ENCODE assay signal across 1 cellular context in the genomic region with DNA sequence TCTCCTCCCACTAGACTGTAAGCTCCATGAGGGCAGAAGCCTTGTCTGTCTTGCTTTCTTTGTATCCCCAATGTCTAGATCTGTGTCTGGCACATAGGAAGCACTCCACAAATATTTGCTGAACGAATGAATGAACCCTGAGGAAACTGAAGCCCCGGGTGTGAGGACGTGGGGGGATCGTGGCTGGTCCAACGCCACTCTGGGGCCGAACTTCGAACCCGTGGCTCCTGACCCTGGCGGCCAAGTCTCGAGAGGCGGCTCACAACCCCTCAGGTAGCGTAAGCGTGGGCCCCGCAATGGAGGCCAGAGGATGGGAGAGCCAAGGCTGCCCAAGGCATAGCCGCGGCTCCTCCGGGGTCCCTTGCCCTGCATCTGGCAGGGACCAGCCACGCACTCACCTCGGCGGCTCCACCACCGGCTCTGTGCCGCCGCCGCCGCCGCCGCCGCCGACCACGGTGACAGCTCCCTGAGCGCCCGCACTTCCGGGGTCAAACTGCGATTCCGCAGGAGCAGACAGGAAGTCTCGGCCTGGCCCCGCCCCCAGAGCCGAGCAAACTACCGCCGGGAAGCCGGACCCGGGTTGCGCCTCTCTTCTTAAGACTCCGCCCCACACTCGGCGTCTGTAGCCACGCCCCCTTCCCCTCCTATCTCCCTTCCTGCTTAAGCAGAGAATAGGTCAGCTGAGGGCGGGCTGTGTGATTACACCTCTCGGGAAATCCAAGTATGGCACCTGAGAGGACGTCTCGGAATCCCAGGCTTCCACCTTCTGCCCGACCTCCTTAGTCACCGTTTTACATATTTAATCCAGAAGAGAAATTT.
TF ChIP-seq lines count a peak whose summit lies in the region.

A gene with protein sequence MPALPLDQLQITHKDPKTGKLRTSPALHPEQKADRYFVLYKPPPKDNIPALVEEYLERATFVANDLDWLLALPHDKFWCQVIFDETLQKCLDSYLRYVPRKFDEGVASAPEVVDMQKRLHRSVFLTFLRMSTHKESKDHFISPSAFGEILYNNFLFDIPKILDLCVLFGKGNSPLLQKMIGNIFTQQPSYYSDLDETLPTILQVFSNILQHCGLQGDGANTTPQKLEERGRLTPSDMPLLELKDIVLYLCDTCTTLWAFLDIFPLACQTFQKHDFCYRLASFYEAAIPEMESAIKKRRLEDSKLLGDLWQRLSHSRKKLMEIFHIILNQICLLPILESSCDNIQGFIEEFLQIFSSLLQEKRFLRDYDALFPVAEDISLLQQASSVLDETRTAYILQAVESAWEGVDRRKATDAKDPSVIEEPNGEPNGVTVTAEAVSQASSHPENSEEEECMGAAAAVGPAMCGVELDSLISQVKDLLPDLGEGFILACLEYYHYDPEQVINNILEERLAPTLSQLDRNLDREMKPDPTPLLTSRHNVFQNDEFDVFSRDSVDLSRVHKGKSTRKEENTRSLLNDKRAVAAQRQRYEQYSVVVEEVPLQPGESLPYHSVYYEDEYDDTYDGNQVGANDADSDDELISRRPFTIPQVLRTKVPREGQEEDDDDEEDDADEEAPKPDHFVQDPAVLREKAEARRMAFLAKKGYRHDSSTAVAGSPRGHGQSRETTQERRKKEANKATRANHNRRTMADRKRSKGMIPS (minus strand): TSS at position 495 of the 819 bp plus-strand sequence. CDS start 5,949 bp downstream, outside the sequence.

TF ChIP-seq in GM23338, 12 proteins besides CTCF, POLR2A, EP300 and RAD21 (continued from another document):
- no peak for TF ChIP-seq REST (IDR thresholded peaks at IDR 0.05; ENCODE audit: unreplicated experiment)
- no peak for TF ChIP-seq CREB1 (CRISPR knock-in tag; IDR thresholded peaks at IDR 0.05; ENCODE audit: low read depth)
- TF ChIP-seq POLR2AphosphoS5 (IDR thresholded peaks at IDR 0.05; ENCODE audit: low read depth) = peak; percentile 86
